Comparison of ENCODE assay signal across 31 cellular contexts in genomic region chr9:25850803-25851202, GRCh38.
"Had no signal": no experiment of that assay in that cellular context is flagged by ENCODE, and none has a peak within 500 bp of the region (broad histone marks: within the 10 kb centered on the region; RNA-seq: fewer than 3 reads in every experiment).

No MANE protein-coding gene starts in this region.

- H3K36me3 ChIP-seq: ascending aorta, breast epithelium, cardiac muscle cell, colonic mucosa, heart left ventricle, WERI-Rb-1 had no signal

- H3K27me3 Mint-ChIP-seq: activated B cell treated with CpG ODN at 0.5 μM for 24 hours; activated CD8-positive, alpha-beta T cell treated with anti-CD3 and anti-CD28 coated beads for 36 hours; activated naive CD4-positive, alpha-beta T cell treated with anti-CD3 and anti-CD28 coated beads, Interleukin-2, amount 10 ng/mL, durations not matched to agents 7 days and 5 days; activated naive CD8-positive, alpha-beta T cell treated with anti-CD3 and anti-CD28 coated beads, Interleukin-2, amount 10 ng/mL, durations not matched to agents 7 days and 5 days; T-helper 17 cell had no signal

- H3K9me3 ChIP-seq: ascending aorta, colonic mucosa had no signal

- DNase-seq: activated B cell treated with CpG ODN at 0.5 μM for 24 hours; activated CD4-positive, alpha-beta T cell treated with anti-CD3 and anti-CD28 coated beads for 48 hours; activated CD4-positive, alpha-beta T cell treated with anti-CD3 and anti-CD28 coated beads, Interleukin-2, amount 50 U/mL, for 1 hour; activated CD4-positive, alpha-beta T cell treated with anti-CD3 and anti-CD28 coated beads, Interleukin-2, amount 50 U/mL, for 48 hours; activated CD8-positive, alpha-beta memory T cell treated with anti-CD3 and anti-CD28 coated beads for 24 hours; activated CD8-positive, alpha-beta T cell treated with anti-CD3 and anti-CD28 coated beads for 36 hours; activated gamma-delta T cell; activated naive CD4-positive, alpha-beta T cell; activated naive CD4-positive, alpha-beta T cell treated with anti-CD3 and anti-CD28 coated beads, Interleukin-2, amount 10 ng/mL, durations not matched to agents 7 days and 5 days; activated naive CD8-positive, alpha-beta T cell treated with anti-CD3 and anti-CD28 coated beads, Interleukin-2, amount 10 ng/mL, durations not matched to agents 7 days and 5 days; activated T-cell treated with anti-CD3 and anti-CD28 coated beads, Interleukin-2, amount 50 U/mL, for 4 hours; central memory CD4-positive, alpha-beta T cell; cerebellar nuclear complex; colonic mucosa; dorsolateral prefrontal cortex; effector memory CD4-positive, alpha-beta T cell; endodermal cell; foreskin fibroblast; glutamatergic neuron; heart left ventricle; T-helper 17 cell; T1000; WERI-Rb-1 had no signal

- H3K4me3 Mint-ChIP-seq: activated B cell treated with CpG ODN at 0.5 μM for 24 hours; activated CD8-positive, alpha-beta T cell treated with anti-CD3 and anti-CD28 coated beads for 36 hours; activated naive CD4-positive, alpha-beta T cell treated with anti-CD3 and anti-CD28 coated beads, Interleukin-2, amount 10 ng/mL, durations not matched to agents 7 days and 5 days; activated naive CD8-positive, alpha-beta T cell treated with anti-CD3 and anti-CD28 coated beads, Interleukin-2, amount 10 ng/mL, durations not matched to agents 7 days and 5 days; activated T-cell treated with anti-CD3 and anti-CD28 coated beads, Interleukin-2, amount 50 U/mL, for 4 hours; brain; endodermal cell; T-helper 17 cell; T-helper 2 cell treated with Interferon-gamma antibody and Interleukin-4, amounts not matched to agents 5 μg/mL and 100 μg/mL, for 36 hours had no signal

- H3K27ac Mint-ChIP-seq: activated B cell treated with CpG ODN at 0.5 μM for 24 hours; activated CD8-positive, alpha-beta T cell treated with anti-CD3 and anti-CD28 coated beads for 36 hours; activated naive CD4-positive, alpha-beta T cell treated with anti-CD3 and anti-CD28 coated beads, Interleukin-2, amount 10 ng/mL, durations not matched to agents 7 days and 5 days; activated naive CD4-positive, alpha-beta T cell treated with anti-CD3 and anti-CD28 coated beads, Interleukin-2, amount 50 U/mL, for 72 hours; activated naive CD8-positive, alpha-beta T cell treated with anti-CD3 and anti-CD28 coated beads, Interleukin-2, amount 10 ng/mL, durations not matched to agents 7 days and 5 days; brain; endodermal cell; T-helper 17 cell; T-helper 2 cell treated with Interferon-gamma antibody and Interleukin-4, amounts not matched to agents 5 μg/mL and 100 μg/mL, for 36 hours had no signal

- H3K4me3 ChIP-seq: ascending aorta, breast epithelium, cardiac muscle cell, colonic mucosa, dorsolateral prefrontal cortex, heart left ventricle had no signal

- H3K4me1 Mint-ChIP-seq: activated B cell treated with CpG ODN at 0.5 μM for 24 hours; activated naive CD4-positive, alpha-beta T cell treated with anti-CD3 and anti-CD28 coated beads, Interleukin-2, amount 10 ng/mL, durations not matched to agents 7 days and 5 days; activated naive CD8-positive, alpha-beta T cell treated with anti-CD3 and anti-CD28 coated beads, Interleukin-2, amount 10 ng/mL, durations not matched to agents 7 days and 5 days; brain; endodermal cell; T-helper 17 cell had no signal

- ATAC-seq: activated CD4-positive, CD25-positive, alpha-beta regulatory T cell treated with anti-CD3 and anti-CD28 coated beads, Interleukin-2, amount 50 U/mL, for 24 hours; activated CD8-positive, alpha-beta T cell treated with anti-CD3 and anti-CD28 coated beads for 36 hours; activated naive CD4-positive, alpha-beta T cell treated with anti-CD3 and anti-CD28 coated beads, Interleukin-2, amount 50 U/mL, for 72 hours; activated T-cell treated with anti-CD3 and anti-CD28 coated beads, Interleukin-2, amount 50 U/mL, for 4 hours; esophagus mucosa; heart left ventricle; T-helper 17 cell had no signal

- H3K27me3 ChIP-seq: ascending aorta, breast epithelium, cardiac muscle cell, colonic mucosa, dorsolateral prefrontal cortex, heart left ventricle had no signal

- H3K4me1 ChIP-seq: ascending aorta, breast epithelium, colonic mucosa, heart left ventricle had no signal

- H3K27ac ChIP-seq: ascending aorta, breast epithelium, cardiac muscle cell, colonic mucosa, dorsolateral prefrontal cortex, heart left ventricle, WERI-Rb-1 had no signal

- H3K36me3 Mint-ChIP-seq: activated naive CD4-positive, alpha-beta T cell treated with anti-CD3 and anti-CD28 coated beads, Interleukin-2, amount 10 ng/mL, durations not matched to agents 7 days and 5 days; activated naive CD8-positive, alpha-beta T cell treated with anti-CD3 and anti-CD28 coated beads, Interleukin-2, amount 10 ng/mL, durations not matched to agents 7 days and 5 days; brain had no signal
